Comparison of ENCODE assay signal across 13 cellular contexts in genomic region chr9:132144708-132145365, GRCh38. TPM values are rescaled to one million over a fixed set of nuclear protein-coding genes. Genes with fewer than 3 reads are reported as not detected.
DNase-seq lines count a peak whose midpoint lies in the region; ATAC-seq, FAIRE-seq and TF ChIP-seq lines count a peak whose summit lies in the region.
"Had no signal": no experiment of that assay in that cellular context is flagged by ENCODE, and none has a peak within 500 bp of the region (broad histone marks: within the 10 kb centered on the region; RNA-seq: fewer than 3 reads in every experiment).

No MANE protein-coding gene starts in this region.

- H3K4me3 ChIP-seq in K562 (no peak overlapping the region), neural progenitor cell (no peak overlapping the region), lower lobe of right lung (no peak overlapping the region)

- intact Hi-C loops in K562 (cut with micrococcal nuclease) (no loop called here), lower lobe of right lung (cut with DNase I) (no loop called here)

- no peak overlapping the region for H3K27ac Mint-ChIP-seq in neural progenitor cell
- H3K27ac Mint-ChIP-seq: stimulated activated naive CD8-positive, alpha-beta T cell treated with anti-CD3 and anti-CD28 coated beads, Interleukin-15, Interleukin-2, amounts not matched to agents 100 ng/mL and 50 ng/mL, for 24 hours had no signal

- no peaks in the 10 kb centered on the region for H3K36me3 Mint-ChIP-seq in neural progenitor cell

- no peak for TF ChIP-seq EP300 in K562 (IDR thresholded peaks at IDR 0.05; ENCODE audit: low read length)

- H3K9me3 ChIP-seq in K562 (replicated peaks; ENCODE audit: control insufficient read depth, insufficient read depth, low read depth, low read length) (no peaks in the 10 kb centered on the region), neural progenitor cell (ENCODE audit: low read depth) (no peaks in the 10 kb centered on the region), lower lobe of right lung (no peaks in the 10 kb centered on the region)

- no peaks in the 10 kb centered on the region for H3K36me3 ChIP-seq in K562 (ENCODE audit: control insufficient read depth, insufficient read depth, low read length)
- H3K36me3 ChIP-seq in neural progenitor cell, result no peaks in the 10 kb centered on the region
- H3K36me3 ChIP-seq in lower lobe of right lung, result no peaks in the 10 kb centered on the region

- peaks cover 31% of the 10 kb centered on the region for H3K4me1 Mint-ChIP-seq in neural progenitor cell

- no peak for TF ChIP-seq RAD21 in K562 (CRISPR knock-in tag; conservative IDR thresholded peaks at IDR 0.05 in 1 of 2, IDR thresholded peaks at IDR 0.05 in 1 of 2)

- BruUV-seq in K562 (replicated peaks; lab: Mats Ljungman, UMichigan), result no TSS peak

- peaks cover 21 to 76% of the 10 kb centered on the region in 2 experiments; a peak in 4 of 5 replicates for H3K27me3 ChIP-seq in K562 (ENCODE audit: control insufficient read depth in 2 of 2, insufficient read depth in 2 of 2, low read length in 2 of 2)
- H3K27me3 ChIP-seq in neural progenitor cell, result peaks cover 14% of the 10 kb centered on the region
- peaks cover 55% of the 10 kb centered on the region for H3K27me3 ChIP-seq in lower lobe of right lung (ENCODE audit: low read depth)

- DNase-seq in stimulated activated CD4-positive, alpha-beta T cell treated with anti-CD3 and anti-CD28 coated beads, Interleukin-15, amount 100 ng/mL, for 24 hours, result peak; percentile 48
- no peak for DNase-seq in stimulated activated CD4-positive, alpha-beta T cell treated with anti-CD3 and anti-CD28 coated beads, Interleukin-4, amount 100 ng/mL, for 1 hour
- DNase-seq in NCI-H226, result peak; percentile 83
- peak in 1 of 4 experiments; percentile 37 for DNase-seq in K562 (ENCODE audit: extremely low read depth in 1 of 4, low spot score in 3 of 4)
- no peak for DNase-seq in pons (ENCODE audit: low spot score)
- no peak for DNase-seq in neural progenitor cell (ENCODE audit: low spot score)
- DNase-seq in lower lobe of right lung, result no peak
- DNase-seq: KBM-7; NCI-H1930; stimulated activated CD4-positive, alpha-beta T cell treated with anti-CD3 and anti-CD28 coated beads, Interleukin-4, amount 100 ng/mL, for 4 hours had no signal

- no peak for TF ChIP-seq POLR2A in K562 (conservative IDR thresholded peaks at IDR 0.05)

- H3K4me3 Mint-ChIP-seq in neural progenitor cell, result no peak overlapping the region
- H3K4me3 Mint-ChIP-seq: stimulated activated naive CD8-positive, alpha-beta T cell treated with anti-CD3 and anti-CD28 coated beads, Interleukin-15, Interleukin-2, amounts not matched to agents 100 ng/mL and 50 ng/mL, for 24 hours had no signal

- no peak overlapping the region for H3K9ac ChIP-seq in K562 (ENCODE audit: insufficient read depth in 1 of 2, low read depth in 2 of 2, low read length in 2 of 2)
- no peak overlapping the region for H3K9ac ChIP-seq in neural progenitor cell

- CTCF ChIA-PET in K562 (lab: Yijun Ruan, JAX; ENCODE audit: low intra/inter-chr PET ratio), result no interaction called here

- H3K4me2 ChIP-seq in K562 (ENCODE audit: insufficient read depth, low read length), result no peak overlapping the region
- H3K4me2 ChIP-seq in neural progenitor cell, result no peak overlapping the region

- 4% methylated on average over 10 of the region's 10 CpGs for WGBS in K562 (ENCODE audit: insufficient coverage, low coverage, missing lambda C conversion rate)

- in situ Hi-C loops in K562 (cut with MboI), result no loop called here

- H3K79me2 ChIP-seq in K562 (ENCODE audit: control insufficient read depth, insufficient read depth, low read length) (no peaks in the 10 kb centered on the region), neural progenitor cell (ENCODE audit: low read depth) (no peaks in the 10 kb centered on the region)

- H4K20me1 ChIP-seq in K562 (replicated peaks; ENCODE audit: control insufficient read depth, insufficient read depth, low read length) (no peaks in the 10 kb centered on the region), neural progenitor cell (ENCODE audit: low read depth) (peaks cover 4% of the 10 kb centered on the region)

- H3K4me1 ChIP-seq in K562 (replicated peaks in 1 of 2; ENCODE audit: control insufficient read depth in 2 of 2, insufficient read depth in 2 of 2, low read length in 2 of 2) (peaks cover 0 to 3% of the 10 kb centered on the region in 2 experiments; a peak in 2 of 5 replicates), neural progenitor cell (peaks cover 27% of the 10 kb centered on the region), lower lobe of right lung (peaks cover 11% of the 10 kb centered on the region)

- peaks cover 26% of the 10 kb centered on the region for H3K27me3 Mint-ChIP-seq in neural progenitor cell (ENCODE audit: insufficient read depth, low read depth)

- FAIRE-seq in K562 (lab: Jason Lieb, UNC), result peak; percentile 82
- FAIRE-seq: frontal cortex had no signal

- ATAC-seq in K562 (0 out of 3 replicates have a peak, but pooled peaks have one; percentile 29), GM21381 (IDR thresholded peaks at IDR 0.05; ENCODE audit: unreplicated experiment) (no peak), lower lobe of right lung (no peak)

- no peak overlapping the region for H2AFZ ChIP-seq in K562 (ENCODE audit: low read depth, low read length)
- H2AFZ ChIP-seq in neural progenitor cell (replicated peaks), result no peak overlapping the region

- H3K27ac ChIP-seq in K562 (ENCODE audit: extremely low read depth, low read depth, low read length) (no peak overlapping the region), neural progenitor cell (no peak overlapping the region), lower lobe of right lung (no peak overlapping the region)

- no peak for TF ChIP-seq CTCF in K562 (IDR thresholded peaks at IDR 0.05 in 2 of 3, conservative IDR thresholded peaks at IDR 0.05 in 1 of 3; ENCODE audit: insufficient read depth in 2 of 3, low read depth in 1 of 3, low read length in 3 of 3)
- TF ChIP-seq CTCF in neural progenitor cell (IDR thresholded peaks at IDR 0.05), result no peak
- no peak for TF ChIP-seq CTCF in lower lobe of right lung (IDR thresholded peaks at IDR 0.05)

- no peaks in the 10 kb centered on the region for H3K9me3 Mint-ChIP-seq in neural progenitor cell
- H3K9me3 Mint-ChIP-seq: stimulated activated naive CD8-positive, alpha-beta T cell treated with anti-CD3 and anti-CD28 coated beads, Interleukin-15, Interleukin-2, amounts not matched to agents 100 ng/mL and 50 ng/mL, for 24 hours had no signal

- no peaks in the 10 kb centered on the region for H3K9me1 ChIP-seq in K562 (ENCODE audit: control insufficient read depth, insufficient read depth, low read length)

- POLR2A ChIA-PET in K562 (lab: Yijun Ruan, JAX), result no interaction called here

- peaks cover 31% of the 10 kb centered on the region for H3F3A ChIP-seq in neural progenitor cell (ENCODE audit: low read depth)

TF ChIP-seq in K562, 482 proteins besides CTCF, POLR2A, EP300 and RAD21 (continues in another document):
- TF ChIP-seq USF2 (CRISPR knock-in tag; IDR thresholded peaks at IDR 0.05) (peak; percentile 50; the same call in 1 of the 2 replicates), KLF10 (CRISPR knock-in tag; IDR thresholded peaks at IDR 0.05) (no peak), PTRF (tag; IDR thresholded peaks at IDR 0.05) (no peak), USF1 (CRISPR knock-in tag; IDR thresholded peaks at IDR 0.05) (peak; percentile 50; the same call in 1 of the 2 replicates), ZNF165 (CRISPR knock-in tag; IDR thresholded peaks at IDR 0.05; ENCODE audit: borderline replicate concordance) (no peak), ATF3 (IDR thresholded peaks at IDR 0.05) (peak; percentile 72), ATF3 (CRISPR knock-in tag; conservative IDR thresholded peaks at IDR 0.05) (no peak)

RNA-seq across cellular contexts. Expression of gene NTNG2, which starts 17.0 kb away (rescaled TPM):
- 0.65 TPM in 1 of 2 replicates, not detected in the other for total RNA-seq in K562 (2011; cell fraction: chromatin; rRNA removed; ENCODE audit: low replicate concordance)
- total RNA-seq in K562 (2011; cell fraction: nucleolus; rRNA removed), result 0.13 and 0.67 TPM in 2 replicates
- 0.07 and 2.3 TPM in 2 replicates for total RNA-seq in K562 (2011; cell fraction: nucleoplasm; rRNA removed)
- total RNA-seq in K562 (2014; rRNA removed) (not detected in 2 replicates), K562 (2014; rRNA removed; fragmentation: Illumina TruSeq; extraction: Trizol) (not detected in 2 replicates), K562 (2015; rRNA removed; fragmentation: Illumina TruSeq; extraction: Trizol) (not detected in 2 replicates), K562 (2021) (0.09 and 0.42 TPM in 2 replicates), neural progenitor cell (ENCODE audit: low replicate concordance) (1.0 and 1.2 TPM in 2 replicates), lower lobe of right lung (5.0 TPM)
- polyA plus RNA-seq in K562 (2011; rRNA removed) (0.11 TPM in 1 of 2 replicates, not detected in the other), K562 (2014; fragmentation: Illumina TruSeq; extraction: Trizol) (not detected in 2 replicates), K562 (2014; fragmentation: Nextera tagmentation; extraction: Ambion mirVana) (not detected), K562 (2014; rRNA removed) (0.01 TPM in 1 of 2 replicates, not detected in the other)
- polyA plus RNA-seq in K562 (2011; cell fraction: cytosol; rRNA removed), result 0.19 and 2.2 TPM in 2 replicates
- polyA plus RNA-seq in K562 (2011; cell fraction: nucleus; rRNA removed), result 0.03 and 0.30 TPM in 2 replicates
- 0.11 and 0.25 TPM in 2 replicates for polyA plus RNA-seq in K562 (2012)
- not detected in 2 replicates for polyA minus RNA-seq in K562 (2011; rRNA and poly(A)+ RNA removed)
- polyA minus RNA-seq in K562 (2011; cell fraction: cytosol; rRNA and poly(A)+ RNA removed), result not detected in 2 replicates
- 0.40 TPM in 1 of 2 replicates, not detected in the other for polyA minus RNA-seq in K562 (2011; cell fraction: nucleus; rRNA and poly(A)+ RNA removed)

Comparison
In these comparisons a context has a peak if more than half of its experiments do, and no peak if none do; other contexts are left out.
1. DNase-seq: peak in stimulated activated CD4-positive, alpha-beta T cell treated with anti-CD3 and anti-CD28 coated beads, Interleukin-15, amount 100 ng/mL, for 24 hours (single experiment) and NCI-H226 (single experiment); none in stimulated activated CD4-positive, alpha-beta T cell treated with anti-CD3 and anti-CD28 coated beads, Interleukin-4, amount 100 ng/mL, for 1 hour (single experiment), pons (single experiment), neural progenitor cell (single experiment) and lower lobe of right lung (single experiment).